In the genomic region with DNA sequence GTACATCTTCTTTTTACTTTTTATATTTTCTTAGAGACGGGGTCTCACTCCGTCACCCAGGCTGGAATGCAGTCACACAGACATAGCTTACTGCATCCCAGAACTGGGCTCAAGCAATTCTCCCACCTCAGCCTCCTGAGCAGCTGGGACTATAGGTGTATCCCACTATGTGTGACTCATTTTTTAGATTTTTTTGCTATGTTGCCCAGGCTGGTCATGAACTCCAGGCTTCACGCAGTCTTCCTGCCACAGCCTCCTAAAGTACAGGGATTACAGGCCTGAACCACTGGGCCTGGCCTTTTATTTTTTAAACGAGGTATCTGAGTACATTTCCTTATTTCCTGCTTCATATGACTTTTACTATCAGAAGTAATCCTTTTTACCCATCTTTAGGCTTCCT, we compare ENCODE assay signal across 29 cellular contexts. TPM values are rescaled to one million over a fixed set of nuclear protein-coding genes. Genes with fewer than 3 reads are reported as not detected.
DNase-seq lines count a peak whose midpoint lies in the region; ATAC-seq, FAIRE-seq and TF ChIP-seq lines count a peak whose summit lies in the region.
"Had no signal": no experiment of that assay in that cellular context is flagged by ENCODE, and none has a peak within 500 bp of the region (broad histone marks: within the 10 kb centered on the region; RNA-seq: fewer than 3 reads in every experiment).

No MANE protein-coding gene starts in this region.

- H3K27me3 Mint-ChIP-seq in activated CD8-positive, alpha-beta T cell treated with anti-CD3 and anti-CD28 coated beads for 36 hours = no peaks in the 10 kb centered on the region
- no peaks in the 10 kb centered on the region for H3K27me3 Mint-ChIP-seq in activated CD8-positive, alpha-beta T cell treated with anti-CD3 and anti-CD28 coated beads, Interleukin-2, amount 10 ng/mL, durations not matched to agents 7 days and 5 days (ENCODE audit: low read depth)
- H3K27me3 Mint-ChIP-seq in central memory CD8-positive, alpha-beta T cell = no peaks in the 10 kb centered on the region
- H3K27me3 Mint-ChIP-seq in naive thymus-derived CD8-positive, alpha-beta T cell = no peaks in the 10 kb centered on the region
- H3K27me3 Mint-ChIP-seq: activated CD8-positive, alpha-beta memory T cell treated with anti-CD3 and anti-CD28 coated beads, Interleukin-2, amount 10 ng/mL, durations not matched to agents 7 days and 5 days; B cell had no signal

- POLR2A ChIA-PET in activated CD8-positive, alpha-beta T cell treated with anti-CD3 and anti-CD28 coated beads for 36 hours (lab: Charles Lee) = no interaction called here
- POLR2A ChIA-PET in activated CD8-positive, alpha-beta T cell treated with anti-CD3 and anti-CD28 coated beads, Interleukin-2, amount 10 ng/mL, durations not matched to agents 7 days and 5 days (lab: Charles Lee) = no interaction called here
- POLR2A ChIA-PET in naive thymus-derived CD8-positive, alpha-beta T cell (lab: Charles Lee) = interaction anchor here (0.7 to 1.3 kb wide), 3 partner anchors 43 to 98 kb away, joined by 5 to 7 read pairs (median 6); partner anchors contain the start of gene GLG1

- CTCF ChIA-PET in activated CD8-positive, alpha-beta T cell treated with anti-CD3 and anti-CD28 coated beads for 36 hours (lab: Charles Lee) = no interaction called here
- CTCF ChIA-PET in activated CD8-positive, alpha-beta T cell treated with anti-CD3 and anti-CD28 coated beads, Interleukin-2, amount 10 ng/mL, durations not matched to agents 7 days and 5 days (lab: Charles Lee) = interaction anchor here (0.6 kb wide), 1 partner anchor 61 kb away, joined by 3 read pairs; no protein-coding TSS in a partner anchor

- peaks cover 10% of the 10 kb centered on the region for H3K36me3 Mint-ChIP-seq in activated CD8-positive, alpha-beta T cell treated with anti-CD3 and anti-CD28 coated beads for 36 hours (ENCODE audit: low read depth)
- H3K36me3 Mint-ChIP-seq in activated CD8-positive, alpha-beta T cell treated with anti-CD3 and anti-CD28 coated beads, Interleukin-2, amount 10 ng/mL, durations not matched to agents 7 days and 5 days (ENCODE audit: low read depth) = peaks cover 14% of the 10 kb centered on the region
- H3K36me3 Mint-ChIP-seq in central memory CD8-positive, alpha-beta T cell (ENCODE audit: insufficient read depth) = peaks cover 6% of the 10 kb centered on the region
- H3K36me3 Mint-ChIP-seq in naive thymus-derived CD8-positive, alpha-beta T cell = peaks cover 0 to 29% (median 0%) of the 10 kb centered on the region in 3 donors

- H3K9me3 Mint-ChIP-seq in activated CD8-positive, alpha-beta T cell treated with anti-CD3 and anti-CD28 coated beads for 36 hours = no peaks in the 10 kb centered on the region
- H3K9me3 Mint-ChIP-seq in activated CD8-positive, alpha-beta T cell treated with anti-CD3 and anti-CD28 coated beads, Interleukin-2, amount 10 ng/mL, durations not matched to agents 7 days and 5 days (ENCODE audit: insufficient read depth) = no peaks in the 10 kb centered on the region
- H3K9me3 Mint-ChIP-seq in central memory CD8-positive, alpha-beta T cell = no peaks in the 10 kb centered on the region
- no peaks in the 10 kb centered on the region for H3K9me3 Mint-ChIP-seq in naive thymus-derived CD8-positive, alpha-beta T cell
- H3K9me3 Mint-ChIP-seq: activated T-helper 2 cell treated with anti-CD3 and anti-CD28 coated beads, Interferon-gamma antibody, Interleukin-2, Interleukin-4, amounts not matched to agents 10 μg/mL and 5 μg/mL and 100 μg/mL, durations not matched to agents 14 hours and 24 hours and 36 hours; H9 had no signal

- TF ChIP-seq CTCF in activated CD8-positive, alpha-beta T cell treated with anti-CD3 and anti-CD28 coated beads for 36 hours (IDR thresholded peaks at IDR 0.05) = no peak

- H3K4me1 Mint-ChIP-seq in activated CD8-positive, alpha-beta T cell treated with anti-CD3 and anti-CD28 coated beads for 36 hours (ENCODE audit: low read depth) = peaks cover 59% of the 10 kb centered on the region
- H3K4me1 Mint-ChIP-seq in activated CD8-positive, alpha-beta T cell treated with anti-CD3 and anti-CD28 coated beads, Interleukin-2, amount 10 ng/mL, durations not matched to agents 7 days and 5 days (ENCODE audit: low read depth) = peaks cover 20% of the 10 kb centered on the region
- H3K4me1 Mint-ChIP-seq in central memory CD8-positive, alpha-beta T cell = peaks cover 55% of the 10 kb centered on the region
- H3K4me1 Mint-ChIP-seq in naive thymus-derived CD8-positive, alpha-beta T cell = peaks cover 22 to 62% (median 58%) of the 10 kb centered on the region in 4 donors

- DNase-seq in activated CD8-positive, alpha-beta T cell treated with anti-CD3 and anti-CD28 coated beads for 36 hours = no peak
- no peak for DNase-seq in activated CD8-positive, alpha-beta T cell treated with anti-CD3 and anti-CD28 coated beads, Interleukin-2, amount 10 ng/mL, durations not matched to agents 7 days and 5 days
- DNase-seq in NCI-H226 (peak; percentile 67), COLO668 (lab: John Stamatoyannopoulos, UW; ENCODE audit: unreplicated experiment) (no peak), frontal cortex (ENCODE audit: low spot score in 2 of 2) (no peak)
- no peak for DNase-seq in central memory CD8-positive, alpha-beta T cell (ENCODE audit: low spot score in 2 of 2)
- DNase-seq in naive thymus-derived CD8-positive, alpha-beta T cell = no peak
- DNase-seq: activated CD4-positive, alpha-beta T cell treated with anti-CD3 and anti-CD28 coated beads for 4 hours; activated CD8-positive, alpha-beta memory T cell treated with anti-CD3 and anti-CD28 coated beads, Interleukin-2, amount 10 ng/mL, durations not matched to agents 7 days and 5 days; COR-L47; effector CD8-positive, alpha-beta T cell; H9; heart right ventricle; IMR-90; kidney glomerular epithelial cell; lower lobe of right lung; NCI-H1092 treated with DMSO at 0.1 percent for 48 hours; NCI-H2029 treated with DMSO at 0.1 percent for 48 hours; NCI-H2227 treated with DMSO at 0.1 percent for 48 hours; NCI-H69; Peyer's patch; right cardiac atrium; spleen; T-helper 2 cell had no signal

- H3K27ac Mint-ChIP-seq in activated CD8-positive, alpha-beta T cell treated with anti-CD3 and anti-CD28 coated beads for 36 hours = peak overlapping the region; percentile 85
- no peak overlapping the region for H3K27ac Mint-ChIP-seq in activated CD8-positive, alpha-beta T cell treated with anti-CD3 and anti-CD28 coated beads, Interleukin-2, amount 10 ng/mL, durations not matched to agents 7 days and 5 days
- peak overlapping the region; percentile 5 for H3K27ac Mint-ChIP-seq in central memory CD8-positive, alpha-beta T cell (ENCODE audit: low read depth)
- H3K27ac Mint-ChIP-seq in naive thymus-derived CD8-positive, alpha-beta T cell = peak overlapping the region in 8 of 10 donors; percentile 58 to 86 (median 78)
- H3K27ac Mint-ChIP-seq: activated CD8-positive, alpha-beta memory T cell treated with anti-CD3 and anti-CD28 coated beads, Interleukin-2, amount 10 ng/mL, durations not matched to agents 7 days and 5 days; activated T-helper 2 cell treated with anti-CD3 and anti-CD28 coated beads, Interferon-gamma antibody, Interleukin-2, Interleukin-4, amounts not matched to agents 10 μg/mL and 5 μg/mL and 100 μg/mL, durations not matched to agents 14 hours and 24 hours and 36 hours; B cell had no signal

- H3K4me3 Mint-ChIP-seq in activated CD8-positive, alpha-beta T cell treated with anti-CD3 and anti-CD28 coated beads for 36 hours = no peak overlapping the region
- H3K4me3 Mint-ChIP-seq in activated CD8-positive, alpha-beta T cell treated with anti-CD3 and anti-CD28 coated beads, Interleukin-2, amount 10 ng/mL, durations not matched to agents 7 days and 5 days = no peak overlapping the region
- H3K4me3 Mint-ChIP-seq in central memory CD8-positive, alpha-beta T cell = no peak overlapping the region
- H3K4me3 Mint-ChIP-seq in naive thymus-derived CD8-positive, alpha-beta T cell = peak overlapping the region in 2 of 10 donors; percentile 8 to 22
- H3K4me3 Mint-ChIP-seq: activated CD8-positive, alpha-beta memory T cell treated with anti-CD3 and anti-CD28 coated beads, Interleukin-2, amount 10 ng/mL, durations not matched to agents 7 days and 5 days; B cell; H9 had no signal

- ATAC-seq in activated CD8-positive, alpha-beta T cell treated with anti-CD3 and anti-CD28 coated beads for 36 hours = no peak
- ATAC-seq in activated CD8-positive, alpha-beta T cell treated with anti-CD3 and anti-CD28 coated beads, Interleukin-2, amount 10 ng/mL, durations not matched to agents 7 days and 5 days = no peak
- ATAC-seq in central memory CD8-positive, alpha-beta T cell (replicated peaks; ENCODE audit: extremely low read depth, poor library complexity, severe bottlenecking) = no peak
- no peak for ATAC-seq in naive thymus-derived CD8-positive, alpha-beta T cell
- ATAC-seq in GM19351 (IDR thresholded peaks at IDR 0.05; ENCODE audit: unreplicated experiment) = no peak
- ATAC-seq: A549; activated CD8-positive, alpha-beta memory T cell treated with anti-CD3 and anti-CD28 coated beads, Interleukin-2, amount 10 ng/mL, durations not matched to agents 7 days and 5 days; heart right ventricle; lower lobe of right lung had no signal

- FAIRE-seq in frontal cortex (lab: Jason Lieb, UNC) = no peak
- FAIRE-seq: A549, G401.6 had no signal

- intact Hi-C loops in activated CD8-positive, alpha-beta T cell treated with anti-CD3 and anti-CD28 coated beads for 36 hours (cut with micrococcal nuclease) = no loop called here

RNA-seq across cellular contexts. Expression of gene GLG1, which starts 48.0 kb away (rescaled TPM):
- total RNA-seq in activated CD8-positive, alpha-beta T cell treated with anti-CD3 and anti-CD28 coated beads for 36 hours = 10 to 100 TPM; 70.0 to 74.9 TPM
- total RNA-seq in activated CD8-positive, alpha-beta T cell treated with anti-CD3 and anti-CD28 coated beads, Interleukin-2, amount 10 ng/mL, durations not matched to agents 7 days and 5 days = 100 to 1,000 TPM; 110 to 112 TPM
- 100 to 1,000 TPM; 192 to 195 TPM for total RNA-seq in naive thymus-derived CD8-positive, alpha-beta T cell
- 100 to 1,000 TPM; 137 to 210 (median 164) TPM for polyA plus RNA-seq in naive thymus-derived CD8-positive, alpha-beta T cell
- 64.8 TPM for total RNA-seq in frontal cortex
